ENCODE assay signal across 29 cellular contexts in genomic region chr5:122105909-122106308, GRCh38. TPM values are rescaled to one million over a fixed set of nuclear protein-coding genes. Genes with fewer than 3 reads are reported as not detected.
"Had no signal": no experiment of that assay in that cellular context is flagged by ENCODE, and none has a peak within 500 bp of the region (broad histone marks: within the 10 kb centered on the region; RNA-seq: fewer than 3 reads in every experiment).

No MANE protein-coding gene starts in this region.

- H3K79me2 ChIP-seq: hepatocyte had no signal

- H3K27me3 ChIP-seq: colonic mucosa, esophagus muscularis mucosa, esophagus squamous epithelium, foreskin keratinocyte, gastrocnemius medialis, gastroesophageal sphincter had no signal

- ATAC-seq: effector memory CD8-positive, alpha-beta T cell; esophagus mucosa; foreskin keratinocyte; gastrocnemius medialis; gastroesophageal sphincter; heart left ventricle; heart right ventricle had no signal

- H3K9me3 ChIP-seq: colonic mucosa, esophagus muscularis mucosa, esophagus squamous epithelium, gastrocnemius medialis, gastroesophageal sphincter, heart left ventricle, heart right ventricle had no signal

- H2AFZ ChIP-seq: hepatocyte had no signal

- H3K4me3 ChIP-seq: colonic mucosa, coronary artery, dorsolateral prefrontal cortex, esophagus muscularis mucosa, esophagus squamous epithelium, gastrocnemius medialis, gastroesophageal sphincter, heart left ventricle, heart right ventricle, hepatocyte had no signal

- H3K9me3 Mint-ChIP-seq: dendritic cell treated with granulocyte-macrophage colony-stimulating factor and Interleukin-4, amounts not matched to agents 40 ng/mL and 50 ng/mL, for 4 days; effector memory CD8-positive, alpha-beta T cell; endodermal cell had no signal

- H3K4me2 ChIP-seq: hepatocyte had no signal

- H3K27me3 Mint-ChIP-seq: dendritic cell treated with granulocyte-macrophage colony-stimulating factor and Interleukin-4, amounts not matched to agents 40 ng/mL and 50 ng/mL, for 4 days had no signal

- H3K36me3 ChIP-seq: colonic mucosa, esophagus muscularis mucosa, esophagus squamous epithelium, gastrocnemius medialis, gastroesophageal sphincter, heart left ventricle, heart right ventricle had no signal

- H3K4me1 ChIP-seq: colonic mucosa, esophagus muscularis mucosa, foreskin keratinocyte, gastrocnemius medialis, gastroesophageal sphincter, heart left ventricle, heart right ventricle had no signal

- H3K27ac Mint-ChIP-seq: dendritic cell treated with granulocyte-macrophage colony-stimulating factor and Interleukin-4, amounts not matched to agents 40 ng/mL and 50 ng/mL, for 4 days; effector memory CD8-positive, alpha-beta T cell; endodermal cell had no signal

- FAIRE-seq: colon, endothelial cell of umbilical vein had no signal

- DNase-seq: colonic mucosa; cortex of kidney; dermis blood vessel endothelial cell; dorsolateral prefrontal cortex; effector CD4-positive, alpha-beta T cell; effector CD8-positive, alpha-beta T cell; effector memory CD4-positive, alpha-beta T cell; effector memory CD8-positive, alpha-beta T cell; endodermal cell; erythroblast; esophagus squamous epithelium; foreskin fibroblast; foreskin keratinocyte; foreskin melanocyte; gastrocnemius medialis; glutamatergic neuron; head of caudate nucleus; heart left ventricle; heart right ventricle had no signal

- H3K4me3 Mint-ChIP-seq: dendritic cell treated with granulocyte-macrophage colony-stimulating factor and Interleukin-4, amounts not matched to agents 40 ng/mL and 50 ng/mL, for 4 days; effector memory CD8-positive, alpha-beta T cell; endodermal cell had no signal

- H3K27ac ChIP-seq: colonic mucosa, coronary artery, dorsolateral prefrontal cortex, epithelial cell of prostate, esophagus muscularis mucosa, esophagus squamous epithelium, foreskin keratinocyte, gastrocnemius medialis, gastroesophageal sphincter, heart left ventricle, heart right ventricle, hepatocyte had no signal

RNA-seq across cellular contexts. Expression of gene ZNF474, which starts 23.4 kb away (rescaled TPM):
- total RNA-seq: endothelial cell of umbilical vein, epithelial cell of proximal tubule, esophagus mucosa, foreskin keratinocyte had no signal
- polyA plus RNA-seq: foreskin keratinocyte had no signal
